Comparison of ENCODE assay signal across 17 cellular contexts in the genomic region with DNA sequence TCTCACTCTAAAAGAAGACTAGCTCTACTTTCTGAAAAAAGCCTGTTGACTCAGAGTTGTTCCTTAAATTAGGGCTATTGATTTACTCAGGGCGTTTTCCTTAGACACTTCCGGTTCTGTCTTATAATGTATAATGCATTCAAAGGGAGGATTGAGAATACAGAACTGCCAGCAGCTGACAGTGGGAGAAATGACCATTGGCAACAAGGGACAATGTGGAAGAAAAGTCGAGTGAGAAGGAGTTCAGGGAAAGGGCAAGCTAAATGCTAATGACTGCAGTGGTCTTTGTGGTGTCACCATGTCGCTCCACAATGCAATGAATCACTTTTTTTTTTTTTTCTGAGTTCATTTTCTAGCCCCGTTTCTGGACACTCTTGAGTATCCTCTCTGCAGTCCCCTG.
DNase-seq lines count a peak whose midpoint lies in the region; ATAC-seq and TF ChIP-seq lines count a peak whose summit lies in the region.
"Had no signal": no experiment of that assay in that cellular context is flagged by ENCODE, and none has a peak within 500 bp of the region (broad histone marks: within the 10 kb centered on the region; RNA-seq: fewer than 3 reads in every experiment).

No MANE protein-coding gene starts in this region.

- H3K27ac ChIP-seq in HCT116 (ENCODE audit: low read depth, low read length), result no peak overlapping the region

- POLR2A ChIA-PET in HCT116 (lab: Charles Lee), result no interaction called here
- POLR2A ChIA-PET in activated CD4-positive, alpha-beta memory T cell treated with anti-CD3 and anti-CD28 coated beads for 36 hours (lab: Charles Lee), result no interaction called here

- H3K27me3 ChIP-seq in HCT116 (ENCODE audit: insufficient read depth, low read length), result no peaks in the 10 kb centered on the region

- ATAC-seq in HCT116 (no peak), esophagus mucosa (peak; percentile 36), HG03039 (IDR thresholded peaks at IDR 0.05; ENCODE audit: unreplicated experiment) (no peak)
- ATAC-seq: T-helper 17 cell had no signal

- H3K4me1 Mint-ChIP-seq in neural crest cell, result peaks cover 37% of the 10 kb centered on the region
- peaks cover 18% of the 10 kb centered on the region for H3K4me1 Mint-ChIP-seq in activated CD4-positive, alpha-beta memory T cell treated with anti-CD3 and anti-CD28 coated beads for 36 hours (ENCODE audit: low read depth)

- BruUV-seq in HCT116 (replicated peaks; lab: Mats Ljungman, UMichigan), result no TSS peak

- CTCF ChIA-PET in HCT116 (lab: Charles Lee), result no interaction called here
- CTCF ChIA-PET in activated CD4-positive, alpha-beta memory T cell treated with anti-CD3 and anti-CD28 coated beads for 36 hours (lab: Charles Lee), result interaction anchor here (0.6 to 0.8 kb wide), 2 partner anchors 66 to 229 kb away, joined by 3 to 4 read pairs; no protein-coding TSS in a partner anchor

- peaks cover 5% of the 10 kb centered on the region for H3K36me3 Mint-ChIP-seq in neural crest cell (ENCODE audit: low read depth)
- H3K36me3 Mint-ChIP-seq in activated CD4-positive, alpha-beta memory T cell treated with anti-CD3 and anti-CD28 coated beads for 36 hours, result no peaks in the 10 kb centered on the region

- H3K36me3 ChIP-seq in HCT116 (ENCODE audit: control insufficient read depth in 1 of 2, insufficient read depth in 2 of 2, low read length in 2 of 2), result no peaks in the 10 kb centered on the region

- peak overlapping the region; percentile 12; the same call in 1 of the 2 replicates for H3K4me2 ChIP-seq in HCT116 (ENCODE audit: low read length)

- H3K79me2 ChIP-seq in HCT116 (ENCODE audit: insufficient read depth, low read length), result no peaks in the 10 kb centered on the region

- DNase-seq in HCT116 (ENCODE audit: low read depth, low spot score) (no peak), NCI-H69 (lab: John Stamatoyannopoulos, UW) (peak; percentile 51), neural crest cell (ENCODE audit: low read depth, low spot score) (peak; percentile 9), NCI-H524 treated with DMSO at 0.1 percent for 48 hours (lab: John Stamatoyannopoulos, UW) (no peak)
- no peak for DNase-seq in activated CD4-positive, alpha-beta memory T cell treated with anti-CD3 and anti-CD28 coated beads for 36 hours
- DNase-seq: activated CD4-positive, CD25-positive, alpha-beta regulatory T cell treated with anti-CD3 and anti-CD28 coated beads, Interleukin-2, amount 50 U/mL, for 72 hours; activated CD8-positive, alpha-beta memory T cell treated with anti-CD3 and anti-CD28 coated beads, Interleukin-2, amount 50 U/mL, for 48 hours; activated gamma-delta T cell treated with Interleukin-2 at 50 U/mL for 16 hours; C1 segment of cervical spinal cord; DMS79; NCI-H82; SHP77; stimulated activated CD4-positive, alpha-beta T cell treated with anti-CD3 and anti-CD28 coated beads, Interleukin-4, amount 100 ng/mL, for 24 hours; stimulated activated CD8-positive, alpha-beta memory T cell treated with anti-CD3 and anti-CD28 coated beads, Interleukin-4, amount 100 ng/mL, for 48 hours; T-helper 17 cell had no signal

- H3K9me3 Mint-ChIP-seq in neural crest cell, result peaks cover 10% of the 10 kb centered on the region
- no peaks in the 10 kb centered on the region for H3K9me3 Mint-ChIP-seq in activated CD4-positive, alpha-beta memory T cell treated with anti-CD3 and anti-CD28 coated beads for 36 hours

- RAD21 ChIA-PET in HCT116 (lab: Charles Lee; ENCODE audit: low non-redundant PET in 1 of 2, low total read pairs in 2 of 2, uncharacterized antibody in 2 of 2, unreplicated experiment in 2 of 2), result no interaction called here

- H3K9me2 ChIP-seq in HCT116 (ENCODE audit: insufficient read depth), result no peaks in the 10 kb centered on the region

- TF ChIP-seq CTCF in HCT116 (IDR thresholded peaks at IDR 0.05 in 2 of 3, conservative IDR thresholded peaks at IDR 0.05 in 1 of 3; ENCODE audit: borderline replicate concordance in 1 of 3, insufficient read depth in 1 of 3, low read depth in 2 of 3, low read length in 2 of 3) (no peak), neural crest cell (conservative IDR thresholded peaks at IDR 0.05) (no peak)

- H3K27ac Mint-ChIP-seq in neural crest cell (ENCODE audit: unreplicated experiment), result peak overlapping the region; percentile 0
- no peak overlapping the region for H3K27ac Mint-ChIP-seq in activated CD4-positive, alpha-beta memory T cell treated with anti-CD3 and anti-CD28 coated beads for 36 hours
- H3K27ac Mint-ChIP-seq: T-helper 17 cell had no signal

- TF ChIP-seq RAD21 in HCT116 (IDR thresholded peaks at IDR 0.05; ENCODE audit: low read depth), result no peak

- H3K9me3 ChIP-seq in HCT116 (ENCODE audit: control insufficient read depth in 1 of 2, insufficient read depth in 1 of 2, low read depth in 1 of 2, low read length in 2 of 2), result no peaks in the 10 kb centered on the region

- H3K4me3 Mint-ChIP-seq in neural crest cell, result peak overlapping the region; percentile 2
- H3K4me3 Mint-ChIP-seq in activated CD4-positive, alpha-beta memory T cell treated with anti-CD3 and anti-CD28 coated beads for 36 hours, result no peak overlapping the region
- H3K4me3 Mint-ChIP-seq: T-helper 17 cell had no signal

- H3K9ac ChIP-seq in HCT116 (ENCODE audit: low read length), result no peak overlapping the region

- H2AFZ ChIP-seq in HCT116 (ENCODE audit: low read depth, low read length, poor library complexity, severe bottlenecking), result peak overlapping the region; percentile 29

- no peaks in the 10 kb centered on the region for H4K20me1 ChIP-seq in HCT116 (ENCODE audit: insufficient read depth)

- TF ChIP-seq POLR2A in HCT116 (IDR thresholded peaks at IDR 0.05; ENCODE audit: borderline replicate concordance, extremely low read depth, insufficient read depth, insufficient read length), result no peak

- intact Hi-C loops in HCT116 (cut with micrococcal nuclease), result no loop called here
- intact Hi-C loops in activated CD4-positive, alpha-beta memory T cell treated with anti-CD3 and anti-CD28 coated beads for 36 hours (cut with micrococcal nuclease), result loop anchor here (10.0 kb wide), 1 partner anchor 618 kb away; no protein-coding TSS in a partner anchor

- H3K27me3 Mint-ChIP-seq in neural crest cell (ENCODE audit: low read depth), result no peaks in the 10 kb centered on the region
- peaks cover 2% of the 10 kb centered on the region for H3K27me3 Mint-ChIP-seq in activated CD4-positive, alpha-beta memory T cell treated with anti-CD3 and anti-CD28 coated beads for 36 hours

- H3K4me3 ChIP-seq in HCT116 (replicated peaks in 1 of 2; ENCODE audit: low read depth in 1 of 2, low read length in 2 of 2), result no peak overlapping the region

- H3K4me1 ChIP-seq in HCT116 (ENCODE audit: control insufficient read depth in 1 of 2, insufficient read depth in 2 of 2, low read length in 2 of 2), result 0 out of 4 replicates have a peak, but pooled peaks cover 0 to 4% of the 10 kb centered on the region in 2 experiments

TF ChIP-seq in HCT116, 20 proteins besides CTCF, POLR2A, EP300 and RAD21:
- no peak for TF ChIP-seq ELF1 (IDR thresholded peaks at IDR 0.05; ENCODE audit: borderline replicate concordance, low read depth)

Comparison
In these comparisons a context has a peak if more than half of its experiments do, and no peak if none do; other contexts are left out.
1. DNase-seq: peak in NCI-H69 (single experiment) and neural crest cell (single experiment); none in HCT116 (single experiment), NCI-H524 treated with DMSO at 0.1 percent for 48 hours (single experiment) and activated CD4-positive, alpha-beta memory T cell treated with anti-CD3 and anti-CD28 coated beads for 36 hours (single experiment).